In the genomic region with DNA sequence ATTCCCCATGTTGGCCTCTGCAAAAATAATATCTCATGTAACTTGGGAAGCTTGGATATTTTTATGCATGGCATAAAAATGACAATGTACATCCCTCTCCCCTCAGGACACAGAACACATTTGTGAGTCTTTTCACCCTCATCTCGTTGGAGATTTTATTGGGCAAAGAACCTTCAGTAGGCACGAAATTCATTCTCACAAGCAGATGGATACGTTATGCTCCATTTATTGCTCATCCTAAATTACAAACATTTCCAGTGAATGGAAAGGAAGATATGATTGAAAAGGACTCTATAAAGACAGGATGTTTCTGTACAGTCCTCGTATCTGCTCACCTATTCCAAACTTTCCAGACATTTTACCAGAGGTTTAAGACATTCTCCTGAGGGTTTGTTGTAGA, we compare ENCODE assay signal across 11 cellular contexts.
"Had no signal": no experiment of that assay in that cellular context is flagged by ENCODE, and none has a peak within 500 bp of the region (broad histone marks: within the 10 kb centered on the region; RNA-seq: fewer than 3 reads in every experiment).

No MANE protein-coding gene starts in this region.

- H3K9me3 ChIP-seq: HAP-1 had no signal

- H3K4me1 ChIP-seq: HAP-1 had no signal

- H3K4me2 ChIP-seq: GM23338 had no signal

- H3K4me3 ChIP-seq: GM23248, GM23338, HAP-1 had no signal

- FAIRE-seq: H1, H54 had no signal

- H3K27ac ChIP-seq: GM23248 had no signal

- ATAC-seq: GM23338, HCT116 had no signal

- H3K36me3 ChIP-seq: HAP-1 had no signal

- DNase-seq: GM23248, GOT3, H7, H9, HCEC 1CT, HFFc6 had no signal
